Comparison of ENCODE assay signal across 2 cellular contexts in genomic region chr12:53938276-53939140, GRCh38.
TF ChIP-seq lines count a peak whose summit lies in the region.

Gene HOXC13, plus strand, starts transcription at chr12:53938831. Its CDS starts 76 bp downstream, at chr12:53938907.

TF ChIP-seq in HEK293T, 16 proteins besides CTCF, POLR2A, EP300 and RAD21 (continued from another document):
- TF ChIP-seq SUZ12 (IDR thresholded peaks at IDR 0.05) (no peak), HDGF (IDR thresholded peaks at IDR 0.05; ENCODE audit: borderline replicate concordance) (0 out of 2 replicates have a peak, but pooled peaks have one; percentile 18), FOXA1 (IDR thresholded peaks at IDR 0.05) (no peak), BHLHE40 (IDR thresholded peaks at IDR 0.05; ENCODE audit: borderline replicate concordance) (no peak), LEF1 (IDR thresholded peaks at IDR 0.05; ENCODE audit: borderline replicate concordance) (no peak), FOXK2 (IDR thresholded peaks at IDR 0.05) (no peak), PKNOX1 (IDR thresholded peaks at IDR 0.05) (peak; percentile 79)

TF ChIP-seq in H1, 55 proteins besides CTCF, POLR2A, EP300 and RAD21 (continued from another document):
- TF ChIP-seq USF2 (IDR thresholded peaks at IDR 0.05; ENCODE audit: low read length) (peak; percentile 99), ATF3 (IDR thresholded peaks at IDR 0.05; ENCODE audit: insufficient read depth, low read depth, low read length) (peak; percentile 99), POU5F1 (IDR thresholded peaks at IDR 0.05; ENCODE audit: low read depth, low read length) (no peak), HDAC6 (IDR thresholded peaks at IDR 0.05; ENCODE audit: low read depth, low read length) (no peak), ZNF274 (IDR thresholded peaks at IDR 0.05; ENCODE audit: borderline replicate concordance, extremely low read depth, low read length) (no peak), TEAD4 (IDR thresholded peaks at IDR 0.05; ENCODE audit: low read depth, low read length) (no peak), E2F6 (IDR thresholded peaks at IDR 0.05) (peak; percentile 96), TBP (IDR thresholded peaks at IDR 0.05; ENCODE audit: low read depth, low read length) (no peak), MAFK (IDR thresholded peaks at IDR 0.05; ENCODE audit: low read depth, low read length) (no peak), EGR1 (IDR thresholded peaks at IDR 0.05; ENCODE audit: borderline replicate concordance, low read depth, low read length) (peak; percentile 59; the same call in 1 of the 2 replicates), CTBP2 (IDR thresholded peaks at IDR 0.05; ENCODE audit: borderline replicate concordance, insufficient read depth, insufficient read length, low read length) (peak; percentile 26), SIN3A (conservative IDR thresholded peaks at IDR 0.05 in 1 of 2, IDR thresholded peaks at IDR 0.05 in 1 of 2; ENCODE audit: low read depth in 1 of 2, low read length in 2 of 2) (0 out of 4 replicates have a peak, but pooled peaks of 1 of the 2 experiments have one; percentile 47), KDM1A (IDR thresholded peaks at IDR 0.05; ENCODE audit: borderline replicate concordance, low read length) (no peak; the same call in 1 of the 2 replicates), POLR2AphosphoS5 (IDR thresholded peaks at IDR 0.05; ENCODE audit: low read depth, low read length) (no peak)
